In the genomic region with DNA sequence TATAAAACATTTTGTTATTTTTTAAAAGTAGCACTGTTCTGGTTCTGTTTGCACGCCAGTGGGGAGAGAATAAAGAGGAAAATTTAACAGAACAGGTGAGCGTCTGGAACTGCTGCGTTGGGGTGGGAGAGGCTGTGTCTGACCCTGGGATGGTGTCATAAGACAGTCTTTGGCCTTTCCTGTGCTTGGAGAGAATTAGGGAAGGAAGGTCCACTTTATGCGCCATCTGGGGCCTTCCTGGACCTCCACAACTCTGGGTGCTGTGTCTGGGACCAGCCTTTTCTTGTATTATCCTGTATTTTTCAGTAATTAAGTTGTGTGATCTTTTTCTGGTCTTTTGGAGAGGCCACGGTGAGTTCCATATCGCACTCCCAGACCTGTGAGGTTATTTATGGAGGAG, we compare ENCODE assay signal across 10 cellular contexts. TPM values are rescaled to one million over a fixed set of nuclear protein-coding genes. Genes with fewer than 3 reads are reported as not detected.
A peak's percentile ranks its signal among the peaks of the same experiment; 100 is the strongest.
DNase-seq lines count a peak whose midpoint lies in the region; ATAC-seq and TF ChIP-seq lines count a peak whose summit lies in the region.
"Had no signal": no experiment of that assay in that cellular context is flagged by ENCODE, and none has a peak within 500 bp of the region (broad histone marks: within the 10 kb centered on the region; RNA-seq: fewer than 3 reads in every experiment).

No MANE protein-coding gene starts in this region.

- H3K27me3 ChIP-seq in Panc1 (ENCODE audit: control insufficient read depth, insufficient read depth, low read length) = no peaks in the 10 kb centered on the region

- CTCF ChIA-PET in Panc1 (lab: Charles Lee) = interaction anchor here (0.6 to 1.0 kb wide), 2 partner anchors 12 to 17 kb away, joined by 3 read pairs; a partner anchor contains a TSS

- H3K36me3 ChIP-seq in Panc1 (ENCODE audit: control insufficient read depth, insufficient read depth, low read length) = no peaks in the 10 kb centered on the region

- POLR2A ChIA-PET in Panc1 (lab: Charles Lee) = no interaction called here

- H3K4me3 ChIP-seq in GM12864 (ENCODE audit: low read depth, low read length) = peak overlapping the region; percentile 33; the same call in 1 of the 2 replicates
- H3K4me3 ChIP-seq in Panc1 (ENCODE audit: low read depth in 2 of 2, low read length in 2 of 2) = peak overlapping the region; percentile 72 to 91
- H3K4me3 ChIP-seq in fibroblast of pulmonary artery (replicated peaks; ENCODE audit: low read depth, low read length) = peak overlapping the region; percentile 90
- H3K4me3 ChIP-seq in skeletal muscle cell (ENCODE audit: low read depth, low read length) = peak overlapping the region; percentile 9

- ATAC-seq in Panc1 = no peak

- in situ Hi-C loops in Panc1 (cut with HindIII; ENCODE audit: low pct_unique_long_range_greater_than_20kb, low sequenced_read_pairs) = no loop called here

- TF ChIP-seq CTCF in GM12864 (IDR thresholded peaks at IDR 0.05; ENCODE audit: low read depth, low read length, missing control alignments) = no peak
- no peak for TF ChIP-seq CTCF in Panc1 (IDR thresholded peaks at IDR 0.05)
- TF ChIP-seq CTCF in fibroblast of pulmonary artery (IDR thresholded peaks at IDR 0.05; ENCODE audit: low read length, missing control alignments) = no peak

- H3K9me3 ChIP-seq in Panc1 (ENCODE audit: control insufficient read depth, insufficient read depth, low read depth, low read length) = no peaks in the 10 kb centered on the region

- intact Hi-C loops in Panc1 (cut with micrococcal nuclease; ENCODE audit: unreplicated experiment) = loop anchor here (10.0 kb wide), 3 partner anchors 186 to 836 kb away; no protein-coding TSS in a partner anchor

- no peak for DNase-seq in GM12864 (ENCODE audit: low read depth)
- DNase-seq in Panc1 (ENCODE audit: low read depth, low spot score) = no peak
- no peak for DNase-seq in fibroblast of pulmonary artery (ENCODE audit: low read depth)
- no peak for DNase-seq in skeletal muscle cell (ENCODE audit: low read depth)
- no peak for DNase-seq in stimulated activated CD4-positive, alpha-beta T cell treated with anti-CD3 and anti-CD28 coated beads, Interleukin-4, amount 100 ng/mL, for 24 hours
- DNase-seq in medulla oblongata (ENCODE audit: extremely low spot score) = no peak
- DNase-seq in activated CD4-positive, alpha-beta T cell treated with anti-CD3 and anti-CD28 coated beads for 1 hour = no peak
- DNase-seq in HuH-7.5 (ENCODE audit: low spot score) = no peak
- DNase-seq: NCI-H2029, posterior cingulate gyrus had no signal

- H3K4me1 ChIP-seq in Panc1 (ENCODE audit: control insufficient read depth, insufficient read depth, low read length) = peaks cover 43% of the 10 kb centered on the region

- peak overlapping the region; percentile 80 for H3K27ac ChIP-seq in Panc1 (ENCODE audit: low read length)

- BruUV-seq in Panc1 (replicated peaks; lab: Mats Ljungman, UMichigan) = no TSS peak

RNA-seq across cellular contexts. Expression of a gene that starts 3.3 kb away (rescaled TPM):
- 51.4 TPM for total RNA-seq in Panc1 (2021; ENCODE audit: unreplicated experiment)
- 76.9 TPM for polyA plus RNA-seq in Panc1 (2012; ENCODE audit: insufficient read length)

RNA-seq across cellular contexts. Expression of a gene that starts 17.0 kb away (rescaled TPM):
- 72.9 TPM for total RNA-seq in Panc1 (2021; ENCODE audit: unreplicated experiment)
- polyA plus RNA-seq in Panc1 (2012; ENCODE audit: insufficient read length) = 52.9 TPM

RNA-seq across cellular contexts. Expression of a gene that starts 55.7 kb away (rescaled TPM):
- total RNA-seq in Panc1 (2021; ENCODE audit: unreplicated experiment) = 70.1 TPM
- 69.9 TPM for polyA plus RNA-seq in Panc1 (2012; ENCODE audit: insufficient read length)

Comparison
In these comparisons a context has a peak if more than half of its experiments do, and no peak if none do; other contexts are left out.
1. H3K4me3 ChIP-seq: peak in every context shown above with its lines; median percentile 90 in fibroblast of pulmonary artery; 82 in Panc1; 33 in GM12864; 9 in skeletal muscle cell.